1 cellular context compared by ENCODE assay signal in genomic region chr14:105201156-105201927, GRCh38.
TF ChIP-seq lines count a peak whose summit lies in the region.

No MANE protein-coding gene starts in this region.

TF ChIP-seq in SK-N-SH treated with all-trans-retinoic acid at 6 μM for 48 hours, 23 proteins besides CTCF, POLR2A, EP300 and RAD21 (continued from another document):
- TF ChIP-seq OSR1 (CRISPR knock-in tag; IDR thresholded peaks at IDR 0.05) (no peak), BACH2 (CRISPR knock-in tag; IDR thresholded peaks at IDR 0.05; ENCODE audit: borderline replicate concordance) (no peak), CSDC2 (CRISPR knock-in tag; IDR thresholded peaks at IDR 0.05) (no peak), ZNF565 (CRISPR knock-in tag; conservative IDR thresholded peaks at IDR 0.05; ENCODE audit: low read depth) (no peak), ISL1 (CRISPR knock-in tag; IDR thresholded peaks at IDR 0.05) (no peak), ARNTL (CRISPR knock-in tag; IDR thresholded peaks at IDR 0.05; ENCODE audit: borderline replicate concordance, low read depth) (no peak), TSHZ2 (CRISPR knock-in tag; IDR thresholded peaks at IDR 0.05) (no peak), ZFP30 (CRISPR knock-in tag; IDR thresholded peaks at IDR 0.05) (no peak), PPARA (CRISPR knock-in tag; IDR thresholded peaks at IDR 0.05; ENCODE audit: borderline replicate concordance) (no peak), TCF4 (CRISPR knock-in tag; IDR thresholded peaks at IDR 0.05; ENCODE audit: borderline replicate concordance) (no peak), ZNF8 (CRISPR knock-in tag; IDR thresholded peaks at IDR 0.05) (no peak)
- TF ChIP-seq, protein P1, sequence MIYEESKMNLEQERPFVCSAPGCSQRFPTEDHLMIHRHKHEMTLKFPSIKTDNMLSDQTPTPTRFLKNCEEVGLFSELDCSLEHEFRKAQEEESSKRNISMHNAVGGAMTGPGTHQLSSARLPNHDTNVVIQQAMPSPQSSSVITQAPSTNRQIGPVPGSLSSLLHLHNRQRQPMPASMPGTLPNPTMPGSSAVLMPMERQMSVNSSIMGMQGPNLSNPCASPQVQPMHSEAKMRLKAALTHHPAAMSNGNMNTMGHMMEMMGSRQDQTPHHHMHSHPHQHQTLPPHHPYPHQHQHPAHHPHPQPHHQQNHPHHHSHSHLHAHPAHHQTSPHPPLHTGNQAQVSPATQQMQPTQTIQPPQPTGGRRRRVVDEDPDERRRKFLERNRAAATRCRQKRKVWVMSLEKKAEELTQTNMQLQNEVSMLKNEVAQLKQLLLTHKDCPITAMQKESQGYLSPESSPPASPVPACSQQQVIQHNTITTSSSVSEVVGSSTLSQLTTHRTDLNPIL (CRISPR knock-in tag; IDR thresholded peaks at IDR 0.05; ENCODE audit: low read depth), result no peak
